ENCODE assay signal across 1 cellular context in the genomic region with DNA sequence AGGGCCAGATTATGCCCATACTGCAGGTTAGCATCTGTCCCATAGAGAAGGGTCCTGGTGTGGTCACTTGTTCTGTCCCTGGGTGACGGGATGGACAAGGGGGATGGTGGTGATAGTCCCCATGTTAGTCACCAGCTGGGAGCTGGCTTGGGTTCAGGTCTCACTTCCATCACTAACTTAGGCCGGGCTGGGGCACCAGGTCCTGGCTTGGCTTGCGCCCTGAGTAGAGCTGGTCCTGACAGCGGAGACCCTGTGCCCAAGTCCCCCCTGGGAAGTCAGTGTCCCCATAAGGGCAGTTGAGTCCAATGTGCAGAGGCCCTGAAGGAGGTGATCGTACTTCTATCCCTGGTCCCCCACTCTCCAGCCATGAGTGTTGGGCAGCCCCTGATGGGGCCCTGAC.
TF ChIP-seq lines count a peak whose summit lies in the region.

No MANE protein-coding gene starts in this region.

TF ChIP-seq in H1, 55 proteins besides CTCF, POLR2A, EP300 and RAD21:
- TF ChIP-seq RNF2 (IDR thresholded peaks at IDR 0.05; ENCODE audit: borderline replicate concordance, low read depth, low read length, missing control alignments, poor library complexity, severe bottlenecking) (no peak), EZH2 (IDR thresholded peaks at IDR 0.05; ENCODE audit: low read depth, low read length, severe bottlenecking) (no peak), NRF1 (IDR thresholded peaks at IDR 0.05; ENCODE audit: low read depth, low read length) (no peak), RBBP5 (IDR thresholded peaks at IDR 0.05; ENCODE audit: borderline replicate concordance, low read depth, low read length) (no peak), SIRT6 (IDR thresholded peaks at IDR 0.05; ENCODE audit: low read length) (no peak), TCF12 (IDR thresholded peaks at IDR 0.05; ENCODE audit: low read depth, low read length) (no peak), CREB1 (IDR thresholded peaks at IDR 0.05) (no peak), CTBP2 (IDR thresholded peaks at IDR 0.05; ENCODE audit: borderline replicate concordance, insufficient read depth, insufficient read length, low read length) (no peak), ZNF274 (IDR thresholded peaks at IDR 0.05; ENCODE audit: borderline replicate concordance, extremely low read depth, low read length) (no peak), KDM1A (IDR thresholded peaks at IDR 0.05; ENCODE audit: borderline replicate concordance, low read length) (no peak), ASH2L (IDR thresholded peaks at IDR 0.05; ENCODE audit: low read length) (no peak), POLR2AphosphoS5 (IDR thresholded peaks at IDR 0.05; ENCODE audit: low read depth, low read length) (no peak), KDM4A (IDR thresholded peaks at IDR 0.05; ENCODE audit: low read depth, low read length, severe bottlenecking) (no peak)
- TF ChIP-seq, protein P1, sequence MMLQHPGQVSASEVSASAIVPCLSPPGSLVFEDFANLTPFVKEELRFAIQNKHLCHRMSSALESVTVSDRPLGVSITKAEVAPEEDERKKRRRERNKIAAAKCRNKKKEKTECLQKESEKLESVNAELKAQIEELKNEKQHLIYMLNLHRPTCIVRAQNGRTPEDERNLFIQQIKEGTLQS (IDR thresholded peaks at IDR 0.05; ENCODE audit: insufficient read depth, low read depth, low read length): no peak
- TF ChIP-seq, protein P2, sequence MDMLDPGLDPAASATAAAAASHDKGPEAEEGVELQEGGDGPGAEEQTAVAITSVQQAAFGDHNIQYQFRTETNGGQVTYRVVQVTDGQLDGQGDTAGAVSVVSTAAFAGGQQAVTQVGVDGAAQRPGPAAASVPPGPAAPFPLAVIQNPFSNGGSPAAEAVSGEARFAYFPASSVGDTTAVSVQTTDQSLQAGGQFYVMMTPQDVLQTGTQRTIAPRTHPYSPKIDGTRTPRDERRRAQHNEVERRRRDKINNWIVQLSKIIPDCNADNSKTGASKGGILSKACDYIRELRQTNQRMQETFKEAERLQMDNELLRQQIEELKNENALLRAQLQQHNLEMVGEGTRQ (IDR thresholded peaks at IDR 0.05; ENCODE audit: low read length): no peak
TF ChIP-seq in H1: peak in this region for 0.
